Comparison of ENCODE assay signal across 12 cellular contexts in the genomic region with DNA sequence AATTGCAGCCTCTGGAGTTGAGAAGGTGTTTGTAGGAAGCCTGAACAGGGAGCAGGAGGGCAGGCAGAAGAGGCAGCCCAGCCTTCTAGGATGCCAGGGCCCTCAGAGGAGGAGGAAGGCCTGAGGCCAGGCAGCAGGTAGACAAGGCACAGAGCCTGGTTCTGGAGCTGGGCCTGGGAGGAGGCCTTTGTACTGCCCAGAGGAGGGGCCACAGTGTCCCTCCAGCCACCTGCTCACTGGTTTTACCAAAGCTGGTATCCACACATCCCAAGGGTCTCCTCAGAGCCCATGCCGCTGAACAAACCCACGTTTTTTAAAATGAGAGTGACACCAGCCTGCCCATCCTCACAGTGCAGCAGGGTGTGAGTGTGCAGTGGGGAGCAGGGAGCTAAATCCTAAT.
DNase-seq lines count a peak whose midpoint lies in the region; ATAC-seq and TF ChIP-seq lines count a peak whose summit lies in the region.
"Had no signal": no experiment of that assay in that cellular context is flagged by ENCODE, and none has a peak within 500 bp of the region (broad histone marks: within the 10 kb centered on the region; RNA-seq: fewer than 3 reads in every experiment).

No MANE protein-coding gene starts in this region.

- no peaks in the 10 kb centered on the region for H3K9me3 Mint-ChIP-seq in activated CD4-positive, alpha-beta T cell treated with anti-CD3 and anti-CD28 coated beads, Interleukin-2, amount 10 ng/mL, durations not matched to agents 7 days and 5 days
- H3K9me3 Mint-ChIP-seq: activated naive CD4-positive, alpha-beta T cell treated with anti-CD3 and anti-CD28 coated beads, Interleukin-2, amount 50 U/mL, for 24 hours; IgD-negative memory B cell had no signal

- peaks cover 2% of the 10 kb centered on the region for H3K36me3 Mint-ChIP-seq in activated CD4-positive, alpha-beta T cell treated with anti-CD3 and anti-CD28 coated beads, Interleukin-2, amount 10 ng/mL, durations not matched to agents 7 days and 5 days (ENCODE audit: low read depth)
- H3K36me3 Mint-ChIP-seq: activated naive CD4-positive, alpha-beta T cell treated with anti-CD3 and anti-CD28 coated beads, Interleukin-2, amount 50 U/mL, for 24 hours had no signal

- no peak for ATAC-seq in GM19452 (IDR thresholded peaks at IDR 0.05; ENCODE audit: unreplicated experiment)

- POLR2A ChIA-PET in activated CD4-positive, alpha-beta T cell treated with anti-CD3 and anti-CD28 coated beads, Interleukin-2, amount 10 ng/mL, durations not matched to agents 7 days and 5 days (lab: Charles Lee), result no interaction called here

- H3K27ac ChIP-seq in VCaP (peak overlapping the region; percentile 43), muscle layer of colon (ENCODE audit: low read depth, low read length) (peak overlapping the region; percentile 57), thymus (ENCODE audit: low read depth) (peak overlapping the region; percentile 57)

- CTCF ChIA-PET in activated CD4-positive, alpha-beta T cell treated with anti-CD3 and anti-CD28 coated beads, Interleukin-2, amount 10 ng/mL, durations not matched to agents 7 days and 5 days (lab: Charles Lee), result interaction anchor here (1.5 kb wide), 1 partner anchor 55 kb away, joined by 3 read pairs; no protein-coding TSS in a partner anchor

- DNase-seq in activated CD4-positive, alpha-beta T cell treated with anti-CD3 and anti-CD28 coated beads, Interleukin-2, amount 10 ng/mL, durations not matched to agents 7 days and 5 days, result no peak
- DNase-seq in activated CD4-positive, alpha-beta T cell treated with anti-CD3 and anti-CD28 coated beads for 48 hours, result no peak
- DNase-seq in iPS-NIHi7 (ENCODE audit: extremely low spot score) (no peak), NCI-H1694 (lab: John Stamatoyannopoulos, UW) (no peak)
- DNase-seq: midbrain, NCI-H1436 had no signal

- H3K9ac ChIP-seq in muscle layer of colon (ENCODE audit: low read length), result no peak overlapping the region

- H3K27ac Mint-ChIP-seq in activated CD4-positive, alpha-beta T cell treated with anti-CD3 and anti-CD28 coated beads, Interleukin-2, amount 10 ng/mL, durations not matched to agents 7 days and 5 days, result peak overlapping the region; percentile 88
- H3K27ac Mint-ChIP-seq: activated naive CD4-positive, alpha-beta T cell treated with anti-CD3 and anti-CD28 coated beads, Interleukin-2, amount 50 U/mL, for 24 hours; IgD-negative memory B cell had no signal

- peaks cover 5% of the 10 kb centered on the region for H3K27me3 Mint-ChIP-seq in activated CD4-positive, alpha-beta T cell treated with anti-CD3 and anti-CD28 coated beads, Interleukin-2, amount 10 ng/mL, durations not matched to agents 7 days and 5 days
- H3K27me3 Mint-ChIP-seq: activated naive CD4-positive, alpha-beta T cell treated with anti-CD3 and anti-CD28 coated beads, Interleukin-2, amount 50 U/mL, for 24 hours had no signal

- H3K4me3 ChIP-seq in muscle layer of colon (ENCODE audit: low read depth in 1 of 2, low read length in 2 of 2), result no peak overlapping the region
- H3K4me3 ChIP-seq in thymus (ENCODE audit: low read length), result no peak overlapping the region

- H3K36me3 ChIP-seq in muscle layer of colon (ENCODE audit: insufficient read depth, low read length), result no peaks in the 10 kb centered on the region
- H3K36me3 ChIP-seq in thymus (ENCODE audit: control insufficient read depth, insufficient read depth), result no peaks in the 10 kb centered on the region

- H3K4me1 ChIP-seq in muscle layer of colon (ENCODE audit: insufficient read depth, low read length) (peaks cover 37% of the 10 kb centered on the region), thymus (ENCODE audit: control insufficient read depth, insufficient read depth, low read length) (peaks cover 13% of the 10 kb centered on the region)

- WGBS in thymus, result 97% methylated on average over 2 of the region's 2 CpGs

- H3K4me1 Mint-ChIP-seq in activated CD4-positive, alpha-beta T cell treated with anti-CD3 and anti-CD28 coated beads, Interleukin-2, amount 10 ng/mL, durations not matched to agents 7 days and 5 days, result peaks cover 25% of the 10 kb centered on the region

- no peak overlapping the region for H3K4me3 Mint-ChIP-seq in activated CD4-positive, alpha-beta T cell treated with anti-CD3 and anti-CD28 coated beads, Interleukin-2, amount 10 ng/mL, durations not matched to agents 7 days and 5 days

- H3K9me3 ChIP-seq in muscle layer of colon (ENCODE audit: low read length) (no peaks in the 10 kb centered on the region), thymus (ENCODE audit: control insufficient read depth) (no peaks in the 10 kb centered on the region)

- no peak for TF ChIP-seq CTCF in VCaP (conservative IDR thresholded peaks at IDR 0.05)

- H3K27me3 ChIP-seq in muscle layer of colon (ENCODE audit: control insufficient read depth in 1 of 2, insufficient read depth in 2 of 2, low read length in 2 of 2) (no peaks in the 10 kb centered on the region), thymus (ENCODE audit: control insufficient read depth, insufficient read depth) (no peaks in the 10 kb centered on the region)
